10 cellular contexts compared by ENCODE assay signal in the genomic region with DNA sequence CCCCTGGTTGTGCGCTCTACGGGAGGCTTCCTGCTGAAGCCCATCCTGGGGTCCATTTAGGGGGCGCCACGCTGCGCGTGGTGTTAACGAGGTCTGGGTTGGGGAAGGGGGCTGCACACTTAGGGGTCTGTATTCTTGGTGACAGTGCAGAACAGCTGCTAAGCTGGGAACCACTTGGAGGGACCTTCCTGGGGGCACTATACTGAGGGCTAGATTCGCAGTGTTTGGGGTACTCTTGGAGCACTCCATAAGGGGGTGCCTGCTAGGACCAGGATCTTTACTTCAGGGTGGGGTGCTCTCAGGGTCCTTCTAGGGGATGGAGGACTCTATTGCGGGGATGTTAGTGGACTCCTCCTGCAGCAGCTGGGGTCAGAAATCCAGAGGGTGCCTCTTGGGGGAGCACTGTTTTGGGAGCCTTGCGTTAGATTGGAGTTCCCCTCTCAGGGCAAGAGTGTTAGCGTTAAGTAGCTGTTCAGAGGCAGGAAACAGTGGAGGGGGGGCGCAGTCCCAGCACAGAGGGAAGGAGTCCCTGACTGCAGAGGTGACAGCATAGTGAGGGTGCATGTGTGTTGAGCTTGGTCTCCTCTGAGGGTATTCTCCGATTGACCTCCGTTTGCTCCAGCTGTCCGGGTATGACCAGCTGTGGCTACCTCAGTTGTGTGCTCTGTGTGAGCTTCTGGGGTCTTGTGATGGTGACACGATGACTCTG. TPM values are rescaled to one million over a fixed set of nuclear protein-coding genes. Genes with fewer than 3 reads are reported as not detected.
DNase-seq lines count a peak whose midpoint lies in the region; ATAC-seq, FAIRE-seq and TF ChIP-seq lines count a peak whose summit lies in the region.
"Had no signal": no experiment of that assay in that cellular context is flagged by ENCODE, and none has a peak within 500 bp of the region (broad histone marks: within the 10 kb centered on the region; RNA-seq: fewer than 3 reads in every experiment).

No MANE protein-coding gene starts in this region.

- no peak overlapping the region for H3K27ac ChIP-seq in CD4-positive, CD25-positive, alpha-beta regulatory T cell (ENCODE audit: insufficient read depth, low read length, poor library complexity, severe bottlenecking)
- H3K27ac ChIP-seq in mesodermal cell (ENCODE audit: low read depth, low read length, severe bottlenecking) = no peak overlapping the region
- H3K27ac ChIP-seq in ovary = no peak overlapping the region
- H3K27ac ChIP-seq: foreskin keratinocyte had no signal

- TF ChIP-seq POLR2A in ovary (IDR thresholded peaks at IDR 0.05) = no peak
- no peak for TF ChIP-seq POLR2A in GM12891 (IDR thresholded peaks at IDR 0.05; ENCODE audit: low read depth, low read length)

- 28 to 31% methylated on average over 5 to 15 of the region's 16 CpGs for WGBS in mesodermal cell (ENCODE audit: insufficient coverage in 2 of 2), 2 experiments
- whole genome bisulfite sequencing in ovary, 3 donors = 19 to 24% (median 23%) methylated on average over 12 to 16 of the region's 16 CpGs

- H3K4me1 Mint-ChIP-seq in CD4-positive, CD25-positive, alpha-beta regulatory T cell = peaks cover 6 to 70% (median 36%) of the 10 kb centered on the region in 4 donors

- H3K4me3 ChIP-seq in CD4-positive, CD25-positive, alpha-beta regulatory T cell (ENCODE audit: low read depth, low read length) = peak overlapping the region; percentile 37
- peak overlapping the region; percentile 60 for H3K4me3 ChIP-seq in HAP-1
- H3K4me3 ChIP-seq in WI38 (ENCODE audit: low read depth, low read length) = peak overlapping the region; percentile 55
- H3K4me3 ChIP-seq in mesodermal cell (ENCODE audit: extremely low read depth, insufficient read depth, low read length, poor library complexity, severe bottlenecking) = peak overlapping the region; percentile 54
- no peak overlapping the region for H3K4me3 ChIP-seq in ovary

- H3K36me3 Mint-ChIP-seq in CD4-positive, CD25-positive, alpha-beta regulatory T cell = no peaks in the 10 kb centered on the region

- H3K9me3 Mint-ChIP-seq in CD4-positive, CD25-positive, alpha-beta regulatory T cell = peaks cover 0 to 11% (median 0%) of the 10 kb centered on the region in 7 donors

- peak overlapping the region in 2 of 3 donors; percentile 51 to 54 for H3K27ac Mint-ChIP-seq in CD4-positive, CD25-positive, alpha-beta regulatory T cell

- ATAC-seq in CD4-positive, CD25-positive, alpha-beta regulatory T cell (ENCODE audit: low read depth in 2 of 2) = no peak
- ATAC-seq in HG03521 (IDR thresholded peaks at IDR 0.05; ENCODE audit: unreplicated experiment) = no peak
- ATAC-seq: foreskin keratinocyte had no signal

- no peak for FAIRE-seq in GM12891 (lab: Jason Lieb, UNC)

- H3K27me3 ChIP-seq in CD4-positive, CD25-positive, alpha-beta regulatory T cell (ENCODE audit: control insufficient read depth, insufficient read depth, low read length) = peaks cover 25% of the 10 kb centered on the region
- H3K27me3 ChIP-seq in HAP-1 (ENCODE audit: low read depth) (no peaks in the 10 kb centered on the region), ovary (peaks cover 8% of the 10 kb centered on the region)

- no peak for TF ChIP-seq CTCF in WI38 (IDR thresholded peaks at IDR 0.05; ENCODE audit: low read depth, low read length)
- TF ChIP-seq CTCF in ovary (IDR thresholded peaks at IDR 0.05) = no peak

- TF ChIP-seq EP300 in ovary (IDR thresholded peaks at IDR 0.05) = no peak

- peak overlapping the region; percentile 11 to 88 (median 61) for H3K4me3 Mint-ChIP-seq in CD4-positive, CD25-positive, alpha-beta regulatory T cell

- intact Hi-C loops in ovary (cut with DNase I) = no loop called here

- in situ Hi-C loops in HAP-1 (cut with MboI; ENCODE audit: low sequenced_read_pairs) = no loop called here

- peaks cover 72% of the 10 kb centered on the region for H3K4me1 ChIP-seq in CD4-positive, CD25-positive, alpha-beta regulatory T cell (ENCODE audit: control insufficient read depth, insufficient read depth, low read length, poor library complexity, severe bottlenecking)
- H3K4me1 ChIP-seq in HAP-1 (peaks cover 28% of the 10 kb centered on the region), mesodermal cell (ENCODE audit: control insufficient read depth, insufficient read depth, low read length, poor library complexity, severe bottlenecking) (peaks cover 23% of the 10 kb centered on the region), ovary (ENCODE audit: insufficient read depth) (peaks cover 15% of the 10 kb centered on the region)
- H3K4me1 ChIP-seq: foreskin keratinocyte had no signal

- no peak for DNase-seq in CD4-positive, CD25-positive, alpha-beta regulatory T cell
- DNase-seq in HAP-1 (ENCODE audit: low spot score in 2 of 2) (no peak), ovary (no peak), NCI-H1105 treated with DMSO at 0.1 percent for 48 hours (lab: John Stamatoyannopoulos, UW) (no peak), GM12891 (ENCODE audit: insufficient read length, low spot score) (no peak)
- DNase-seq: amniotic stem cell had no signal

- H3K9me3 ChIP-seq in CD4-positive, CD25-positive, alpha-beta regulatory T cell (ENCODE audit: control insufficient read depth in 2 of 2, low read length in 2 of 2) = no peaks in the 10 kb centered on the region
- no peaks in the 10 kb centered on the region; the same call in 1 of the 2 replicates for H3K9me3 ChIP-seq in HAP-1
- no peaks in the 10 kb centered on the region for H3K9me3 ChIP-seq in mesodermal cell (ENCODE audit: control insufficient read depth, low read length)
- no peaks in the 10 kb centered on the region for H3K9me3 ChIP-seq in ovary

- H3K27me3 Mint-ChIP-seq in CD4-positive, CD25-positive, alpha-beta regulatory T cell = peaks cover 64% of the 10 kb centered on the region

- H3K36me3 ChIP-seq in CD4-positive, CD25-positive, alpha-beta regulatory T cell (ENCODE audit: control insufficient read depth, insufficient read depth, low read length) = no peaks in the 10 kb centered on the region
- no peaks in the 10 kb centered on the region for H3K36me3 ChIP-seq in HAP-1 (replicated peaks)
- no peaks in the 10 kb centered on the region for H3K36me3 ChIP-seq in mesodermal cell (ENCODE audit: control insufficient read depth, insufficient read depth, low read length)
- no peaks in the 10 kb centered on the region for H3K36me3 ChIP-seq in ovary

TF ChIP-seq in GM12891, 5 proteins besides CTCF, POLR2A, EP300 and RAD21:
- TF ChIP-seq TAF1 (IDR thresholded peaks at IDR 0.05; ENCODE audit: low read depth, low read length) = no peak
- TF ChIP-seq SPI1 (IDR thresholded peaks at IDR 0.05; ENCODE audit: low read depth, low read length) = no peak
- TF ChIP-seq POLR2AphosphoS5 (IDR thresholded peaks at IDR 0.05; ENCODE audit: low read depth, low read length) = no peak
- no peak for TF ChIP-seq PAX5 (IDR thresholded peaks at IDR 0.05; ENCODE audit: insufficient read depth, low read length, severe bottlenecking)

RNA-seq across cellular contexts. Expression of a gene that starts 1.1 kb away (rescaled TPM):
- 16.6 TPM for total RNA-seq in CD4-positive, CD25-positive, alpha-beta regulatory T cell
- polyA plus RNA-seq in CD4-positive, CD25-positive, alpha-beta regulatory T cell = 1 to 10 TPM in 3 of 4 donors, under 1 TPM in 1; 0.86 to 4.2 (median 3.5) TPM
- 5.8 TPM for polyA plus RNA-seq in mesodermal cell (2013, experiment 1 of 2)
- 5.3 TPM for polyA plus RNA-seq in mesodermal cell (2013, experiment 2 of 2)
- total RNA-seq in ovary = 1 to 10 TPM in 6 of 7 donors, under 1 TPM in 1; 0.71 to 4.8 (median 3.0) TPM
- polyA plus RNA-seq in ovary = 1 to 10 TPM; 2.1 to 2.6 TPM
- 11.7 TPM for polyA plus RNA-seq in GM12891 (2012; ENCODE audit: low read depth, missing spikeins)

RNA-seq across cellular contexts. Expression of a gene that starts 18.1 kb away (rescaled TPM):
- total RNA-seq in CD4-positive, CD25-positive, alpha-beta regulatory T cell = 229 TPM
- polyA plus RNA-seq in CD4-positive, CD25-positive, alpha-beta regulatory T cell = 10 to 100 TPM; 53.4 to 69.9 (median 61.0) TPM
- polyA plus RNA-seq in mesodermal cell (2013, experiment 1 of 2) = 222 TPM
- polyA plus RNA-seq in mesodermal cell (2013, experiment 2 of 2) = 182 TPM
- total RNA-seq in ovary = 100 to 1,000 TPM in 5 of 7 donors, 10 to 100 TPM in 2; 81.3 to 123 (median 113) TPM
- polyA plus RNA-seq in ovary = 100 to 1,000 TPM; 117 to 180 TPM
- 175 TPM for polyA plus RNA-seq in GM12891 (2012; ENCODE audit: low read depth, missing spikeins)

RNA-seq across cellular contexts. Expression of a gene that starts 41.0 kb away (rescaled TPM):
- total RNA-seq in CD4-positive, CD25-positive, alpha-beta regulatory T cell = 304 TPM
- 10 to 100 TPM; 50.3 to 58.3 (median 53.9) TPM for polyA plus RNA-seq in CD4-positive, CD25-positive, alpha-beta regulatory T cell
- polyA plus RNA-seq in mesodermal cell (2013, experiment 1 of 2) = 83.0 TPM
- polyA plus RNA-seq in mesodermal cell (2013, experiment 2 of 2) = 69.6 TPM
- 100 to 1,000 TPM in 1 of 7 donors, 10 to 100 TPM in 6; 55.4 to 118 (median 81.6) TPM for total RNA-seq in ovary
- 10 to 100 TPM; 62.7 to 73.2 TPM for polyA plus RNA-seq in ovary
- 248 TPM for polyA plus RNA-seq in GM12891 (2012; ENCODE audit: low read depth, missing spikeins)
